19 cellular contexts compared by ENCODE assay signal in the genomic region with DNA sequence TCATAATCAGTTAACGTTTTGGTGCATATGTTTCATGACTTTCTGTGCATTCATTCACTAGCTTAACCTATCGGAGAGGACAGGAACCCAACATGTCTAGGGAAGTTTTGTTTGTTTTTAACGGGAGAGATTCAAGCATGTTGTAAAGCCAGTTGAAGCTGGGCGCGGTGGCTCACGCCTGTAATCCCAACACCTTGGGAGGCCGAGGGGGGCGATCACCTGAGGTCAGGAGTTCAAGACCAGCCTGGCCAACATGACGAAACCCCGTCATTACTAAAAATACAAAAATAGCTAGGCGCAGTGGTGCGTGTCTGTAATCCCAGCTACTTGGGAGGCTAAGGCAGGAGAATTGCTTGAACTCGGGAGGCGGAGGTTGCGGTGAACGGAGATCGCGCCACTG. TPM values are rescaled to one million over a fixed set of nuclear protein-coding genes. Genes with fewer than 3 reads are reported as not detected.
DNase-seq lines count a peak whose midpoint lies in the region; ATAC-seq and TF ChIP-seq lines count a peak whose summit lies in the region.
"Had no signal": no experiment of that assay in that cellular context is flagged by ENCODE, and none has a peak within 500 bp of the region (broad histone marks: within the 10 kb centered on the region; RNA-seq: fewer than 3 reads in every experiment).

No MANE protein-coding gene starts in this region.

- no peaks in the 10 kb centered on the region for H3K9me3 Mint-ChIP-seq in T-helper 1 cell treated with Interleukin-12 subunit alpha and Interleukin-12 subunit beta and Interleukin-4 antibody, amounts not matched to agents 30 μg/mL and 1 μg/mL, for 36 hours
- no peaks in the 10 kb centered on the region for H3K9me3 Mint-ChIP-seq in CD8-positive, alpha-beta T cell
- H3K9me3 Mint-ChIP-seq in activated T-helper 17 cell treated with anti-CD3 and anti-CD28 coated beads, Interleukin-2, amount 50 U/mL, for 72 hours: no peaks in the 10 kb centered on the region
- no peaks in the 10 kb centered on the region for H3K9me3 Mint-ChIP-seq in natural killer cell treated with Interleukin-12 subunit alpha and Interleukin-12 subunit beta and Interleukin-15 and Interleukin-18, amount 100 ng/mL, for 72 hours
- no peaks in the 10 kb centered on the region for H3K9me3 Mint-ChIP-seq in stimulated activated naive CD8-positive, alpha-beta T cell treated with anti-CD3 and anti-CD28 coated beads, Interleukin-15, amount 100 ng/mL, for 72 hours
- H3K9me3 Mint-ChIP-seq: dendritic cell treated with granulocyte-macrophage colony-stimulating factor and Interleukin-4, amounts not matched to agents 40 ng/mL and 50 ng/mL, for 4 days had no signal

- no peak overlapping the region for H3K4me3 ChIP-seq in CD8-positive, alpha-beta T cell (ENCODE audit: low read depth, low read length)

- peaks cover 4% of the 10 kb centered on the region for H3K27me3 Mint-ChIP-seq in T-helper 1 cell treated with Interleukin-12 subunit alpha and Interleukin-12 subunit beta and Interleukin-4 antibody, amounts not matched to agents 30 μg/mL and 1 μg/mL, for 36 hours (ENCODE audit: low read depth)
- no peaks in the 10 kb centered on the region for H3K27me3 Mint-ChIP-seq in CD8-positive, alpha-beta T cell (ENCODE audit: low read depth)
- no peaks in the 10 kb centered on the region for H3K27me3 Mint-ChIP-seq in activated T-helper 17 cell treated with anti-CD3 and anti-CD28 coated beads, Interleukin-2, amount 50 U/mL, for 72 hours
- H3K27me3 Mint-ChIP-seq in natural killer cell treated with Interleukin-12 subunit alpha and Interleukin-12 subunit beta and Interleukin-15 and Interleukin-18, amount 100 ng/mL, for 72 hours: peaks cover 0 to 4% of the 10 kb centered on the region in 2 donors
- H3K27me3 Mint-ChIP-seq in stimulated activated naive CD8-positive, alpha-beta T cell treated with anti-CD3 and anti-CD28 coated beads, Interleukin-15, amount 100 ng/mL, for 72 hours: no peaks in the 10 kb centered on the region

- no peaks in the 10 kb centered on the region for H3K9me3 ChIP-seq in CD8-positive, alpha-beta T cell (ENCODE audit: low read length)
- H3K9me3 ChIP-seq: BE2C, prostate gland, thyroid gland had no signal

- peak overlapping the region; percentile 45 for H3K4me3 Mint-ChIP-seq in T-helper 1 cell treated with Interleukin-12 subunit alpha and Interleukin-12 subunit beta and Interleukin-4 antibody, amounts not matched to agents 30 μg/mL and 1 μg/mL, for 36 hours
- peak overlapping the region; percentile 26 for H3K4me3 Mint-ChIP-seq in CD8-positive, alpha-beta T cell
- peak overlapping the region; percentile 97 for H3K4me3 Mint-ChIP-seq in activated T-helper 17 cell treated with anti-CD3 and anti-CD28 coated beads, Interleukin-2, amount 50 U/mL, for 72 hours
- peak overlapping the region; percentile 85 for H3K4me3 Mint-ChIP-seq in natural killer cell treated with Interleukin-12 subunit alpha and Interleukin-12 subunit beta and Interleukin-15 and Interleukin-18, amount 100 ng/mL, for 72 hours
- H3K4me3 Mint-ChIP-seq in stimulated activated naive CD8-positive, alpha-beta T cell treated with anti-CD3 and anti-CD28 coated beads, Interleukin-15, amount 100 ng/mL, for 72 hours: peak overlapping the region in 1 of 2 donors; percentile 1
- H3K4me3 Mint-ChIP-seq: dendritic cell treated with granulocyte-macrophage colony-stimulating factor and Interleukin-4, amounts not matched to agents 40 ng/mL and 50 ng/mL, for 4 days had no signal

- POLR2A ChIA-PET in CD8-positive, alpha-beta T cell (lab: Charles Lee): interaction anchor here (0.6 kb wide), 1 partner anchor 18 kb away, joined by 3 read pairs; no protein-coding TSS in a partner anchor

- H3K4me1 Mint-ChIP-seq in T-helper 1 cell treated with Interleukin-12 subunit alpha and Interleukin-12 subunit beta and Interleukin-4 antibody, amounts not matched to agents 30 μg/mL and 1 μg/mL, for 36 hours (ENCODE audit: low read depth): peaks cover 30% of the 10 kb centered on the region
- H3K4me1 Mint-ChIP-seq in CD8-positive, alpha-beta T cell (ENCODE audit: low read depth): peaks cover 32% of the 10 kb centered on the region
- H3K4me1 Mint-ChIP-seq in activated T-helper 17 cell treated with anti-CD3 and anti-CD28 coated beads, Interleukin-2, amount 50 U/mL, for 72 hours: peaks cover 18% of the 10 kb centered on the region
- peaks cover 22 to 25% of the 10 kb centered on the region in 2 donors for H3K4me1 Mint-ChIP-seq in natural killer cell treated with Interleukin-12 subunit alpha and Interleukin-12 subunit beta and Interleukin-15 and Interleukin-18, amount 100 ng/mL, for 72 hours (ENCODE audit: low read depth in 2 of 2)
- H3K4me1 Mint-ChIP-seq in stimulated activated naive CD8-positive, alpha-beta T cell treated with anti-CD3 and anti-CD28 coated beads, Interleukin-15, amount 100 ng/mL, for 72 hours: peaks cover 30% of the 10 kb centered on the region

- no peaks in the 10 kb centered on the region for H3K36me3 ChIP-seq in CD8-positive, alpha-beta T cell (ENCODE audit: insufficient read depth, low read length)
- H3K36me3 ChIP-seq: prostate gland, thyroid gland had no signal

- peaks cover 26% of the 10 kb centered on the region for H3K4me1 ChIP-seq in CD8-positive, alpha-beta T cell (ENCODE audit: insufficient read depth, low read length)
- H3K4me1 ChIP-seq: BE2C, prostate gland had no signal

- no peak for DNase-seq in T-helper 1 cell
- no peak for DNase-seq in CD8-positive, alpha-beta T cell
- DNase-seq in natural killer cell treated with Interleukin-12 subunit alpha and Interleukin-12 subunit beta and Interleukin-15 and Interleukin-18, amount 100 ng/mL, for 72 hours (ENCODE audit: low spot score): no peak
- no peak for DNase-seq in stimulated activated naive CD8-positive, alpha-beta T cell treated with anti-CD3 and anti-CD28 coated beads, Interleukin-15, amount 100 ng/mL, for 72 hours
- DNase-seq: 8988T; activated CD4-positive, alpha-beta T cell treated with anti-CD3 and anti-CD28 coated beads for 48 hours; activated effector memory CD4-positive, alpha-beta T cell treated with anti-CD3 and anti-CD28 coated beads, Interleukin-2, amount 50 U/mL, for 16 hours; BE2C; NCI-H2029; NCI-H446 treated with DMSO at 0.1 percent for 48 hours; Right ventricle myocardium superior; thyroid gland had no signal

- no peak overlapping the region for H3K27ac Mint-ChIP-seq in T-helper 1 cell treated with Interleukin-12 subunit alpha and Interleukin-12 subunit beta and Interleukin-4 antibody, amounts not matched to agents 30 μg/mL and 1 μg/mL, for 36 hours
- no peak overlapping the region for H3K27ac Mint-ChIP-seq in CD8-positive, alpha-beta T cell
- peak overlapping the region; percentile 27 for H3K27ac Mint-ChIP-seq in activated T-helper 17 cell treated with anti-CD3 and anti-CD28 coated beads, Interleukin-2, amount 50 U/mL, for 72 hours
- H3K27ac Mint-ChIP-seq in natural killer cell treated with Interleukin-12 subunit alpha and Interleukin-12 subunit beta and Interleukin-15 and Interleukin-18, amount 100 ng/mL, for 72 hours: no peak overlapping the region
- no peak overlapping the region for H3K27ac Mint-ChIP-seq in stimulated activated naive CD8-positive, alpha-beta T cell treated with anti-CD3 and anti-CD28 coated beads, Interleukin-15, amount 100 ng/mL, for 72 hours

- H3K36me3 Mint-ChIP-seq in T-helper 1 cell treated with Interleukin-12 subunit alpha and Interleukin-12 subunit beta and Interleukin-4 antibody, amounts not matched to agents 30 μg/mL and 1 μg/mL, for 36 hours (ENCODE audit: low read depth): peaks cover 18% of the 10 kb centered on the region
- H3K36me3 Mint-ChIP-seq in CD8-positive, alpha-beta T cell: peaks cover 17% of the 10 kb centered on the region
- peaks cover 39% of the 10 kb centered on the region for H3K36me3 Mint-ChIP-seq in activated T-helper 17 cell treated with anti-CD3 and anti-CD28 coated beads, Interleukin-2, amount 50 U/mL, for 72 hours (ENCODE audit: low read depth)
- no peaks in the 10 kb centered on the region for H3K36me3 Mint-ChIP-seq in natural killer cell treated with Interleukin-12 subunit alpha and Interleukin-12 subunit beta and Interleukin-15 and Interleukin-18, amount 100 ng/mL, for 72 hours

- no peak overlapping the region for H3K27ac ChIP-seq in CD8-positive, alpha-beta T cell (ENCODE audit: low read depth, low read length)
- H3K27ac ChIP-seq: thyroid gland had no signal

- TF ChIP-seq CTCF in CD8-positive, alpha-beta T cell (IDR thresholded peaks at IDR 0.05): no peak

- intact Hi-C loops in CD8-positive, alpha-beta T cell (cut with DNase I, micrococcal nuclease): loop anchor here in 1 of 2 experiments (10.0 kb wide), 1 partner anchor 387 kb away; the partner anchor contains the start of gene LCMT1

- H3K27me3 ChIP-seq in CD8-positive, alpha-beta T cell (ENCODE audit: insufficient read depth, low read length): no peaks in the 10 kb centered on the region
- H3K27me3 ChIP-seq: BE2C, thyroid gland had no signal

- CTCF ChIA-PET in CD8-positive, alpha-beta T cell (lab: Charles Lee): interaction anchor here (1.8 kb wide), 1 partner anchor 211 kb away, joined by 6 read pairs; no protein-coding TSS in a partner anchor

- ATAC-seq in CD8-positive, alpha-beta T cell: no peak
- no peak for ATAC-seq in activated T-helper 17 cell treated with anti-CD3 and anti-CD28 coated beads, Interleukin-2, amount 50 U/mL, for 72 hours (replicated peaks)
- no peak for ATAC-seq in natural killer cell treated with Interleukin-12 subunit alpha and Interleukin-12 subunit beta and Interleukin-15 and Interleukin-18, amount 100 ng/mL, for 72 hours
- ATAC-seq in stimulated activated naive CD8-positive, alpha-beta T cell treated with anti-CD3 and anti-CD28 coated beads, Interleukin-15, amount 100 ng/mL, for 72 hours: no peak
- ATAC-seq in esophagus mucosa (no peak), HG02571 (IDR thresholded peaks at IDR 0.05; ENCODE audit: unreplicated experiment) (no peak)
- ATAC-seq: K562 had no signal

RNA-seq across cellular contexts. Expression of gene TNRC6A, which starts 1.4 kb away (rescaled TPM):
- 10 to 100 TPM; 65.2 to 73.4 TPM for total RNA-seq in CD8-positive, alpha-beta T cell
- total RNA-seq in activated T-helper 17 cell treated with anti-CD3 and anti-CD28 coated beads, Interleukin-2, amount 50 U/mL, for 72 hours: 10 to 100 TPM; 40.5 to 47.8 TPM
- 10 to 100 TPM; 44.2 to 82.4 TPM for total RNA-seq in natural killer cell treated with Interleukin-12 subunit alpha and Interleukin-12 subunit beta and Interleukin-15 and Interleukin-18, amount 100 ng/mL, for 72 hours
- 16.1 TPM for total RNA-seq in esophagus mucosa
